ENCODE assay signal across 32 cellular contexts in the genomic region with DNA sequence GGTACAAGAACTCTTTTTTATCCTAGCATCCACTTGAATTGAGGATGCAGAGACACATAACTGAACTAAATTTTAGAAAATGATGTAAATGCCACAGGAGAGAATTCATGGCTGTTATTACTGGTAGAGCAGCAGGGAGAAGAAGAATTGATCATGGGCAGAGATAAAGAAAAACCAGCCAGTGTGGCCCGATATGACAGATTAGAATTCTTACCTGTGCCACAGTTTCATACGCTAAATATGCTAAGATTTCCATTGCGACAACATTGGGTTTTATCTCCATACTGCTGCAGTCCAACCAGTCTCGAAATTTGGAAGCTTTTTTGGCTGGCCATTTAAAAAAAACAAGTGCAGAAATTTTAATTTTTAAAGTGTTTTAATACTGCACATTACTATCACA.
DNase-seq lines count a peak whose midpoint lies in the region; FAIRE-seq and TF ChIP-seq lines count a peak whose summit lies in the region.
"Had no signal": no experiment of that assay in that cellular context is flagged by ENCODE, and none has a peak within 500 bp of the region (broad histone marks: within the 10 kb centered on the region; RNA-seq: fewer than 3 reads in every experiment).

No MANE protein-coding gene starts in this region.

- no peak overlapping the region for H3K23ac ChIP-seq in trophoblast cell (ENCODE audit: low read length)

- no peaks in the 10 kb centered on the region for H3K27me3 ChIP-seq in astrocyte (ENCODE audit: insufficient read depth, low read length)
- no peaks in the 10 kb centered on the region for H3K27me3 ChIP-seq in trophoblast cell (ENCODE audit: insufficient read depth, low read length)
- no peaks in the 10 kb centered on the region for H3K27me3 ChIP-seq in BE2C
- H3K27me3 ChIP-seq: BLaER1; BLaER1 treated with 17β-estradiol and CSF1 and Interleukin-3, amounts not matched to agents 10 nM and 100 nM had no signal

- H3K4me1 ChIP-seq in astrocyte (ENCODE audit: insufficient read depth, low read length) = no peaks in the 10 kb centered on the region
- peaks cover 0 to 2% of the 10 kb centered on the region in 2 experiments for H3K4me1 ChIP-seq in trophoblast cell (ENCODE audit: control insufficient read depth in 1 of 2, insufficient read depth in 2 of 2, low read length in 2 of 2)
- no peaks in the 10 kb centered on the region for H3K4me1 ChIP-seq in BE2C
- H3K4me1 ChIP-seq: A549; BLaER1; BLaER1 treated with 17β-estradiol and CSF1 and Interleukin-3, amounts not matched to agents 10 nM and 100 nM; Caco-2 had no signal

- H4K20me1 ChIP-seq in astrocyte (ENCODE audit: insufficient read depth, low read length) = no peaks in the 10 kb centered on the region
- H4K20me1 ChIP-seq: BLaER1; BLaER1 treated with 17β-estradiol and CSF1 and Interleukin-3, amounts not matched to agents 10 nM and 100 nM had no signal

- H3K9ac ChIP-seq in astrocyte (ENCODE audit: low read length) (no peak overlapping the region), trophoblast cell (ENCODE audit: low read length) (no peak overlapping the region)
- H3K9ac ChIP-seq: BLaER1; BLaER1 treated with 17β-estradiol and CSF1 and Interleukin-3, amounts not matched to agents 10 nM and 100 nM had no signal

- no peak overlapping the region for H2BK5ac ChIP-seq in trophoblast cell (ENCODE audit: low read depth, low read length, poor library complexity)

- DNase-seq in astrocyte (ENCODE audit: low read depth) (no peak), trophoblast cell (peak; percentile 72 to 88), BE2C (no peak), A172 (ENCODE audit: low spot score) (no peak)
- DNase-seq: 8988T; ACHN; AML-193; C1 segment of cervical spinal cord; Caco-2; Calu3; CD4-positive, alpha-beta memory T cell; CD4-positive, alpha-beta T cell; CD4-positive, CD25-positive, alpha-beta regulatory T cell; CD8-positive, alpha-beta memory T cell; CD8-positive, alpha-beta T cell; COR-L47; DMS 273 treated with DMSO at 0.1 percent for 48 hours; DMS153; DMS53; DMS79; DMS79 treated with DMSO at 0.1 percent for 48 hours; DND-41; EL had no signal

- H3K36me3 ChIP-seq in astrocyte (ENCODE audit: insufficient read depth, low read length) (no peaks in the 10 kb centered on the region), trophoblast cell (ENCODE audit: control insufficient read depth in 1 of 2, insufficient read depth in 2 of 2, low read length in 2 of 2) (no peaks in the 10 kb centered on the region), BE2C (no peaks in the 10 kb centered on the region)
- H3K36me3 ChIP-seq: BLaER1 had no signal

- no peak overlapping the region for H3K14ac ChIP-seq in trophoblast cell (ENCODE audit: low read length)

- H2AK5ac ChIP-seq in trophoblast cell (ENCODE audit: low read length) = no peak overlapping the region

- no peak overlapping the region for H3K4ac ChIP-seq in trophoblast cell (ENCODE audit: low read depth, low read length)

- H3K4me3 Mint-ChIP-seq in astrocyte (ENCODE audit: unreplicated experiment) = no peak overlapping the region
- H3K4me3 Mint-ChIP-seq: B cell; CD14-positive monocyte; CD4-positive, alpha-beta memory T cell; CD4-positive, alpha-beta T cell; CD4-positive, CD25-positive, alpha-beta regulatory T cell; CD8-positive, alpha-beta memory T cell; CD8-positive, alpha-beta T cell had no signal

- H3K4me2 ChIP-seq in astrocyte (ENCODE audit: low read length) = no peak overlapping the region
- no peak overlapping the region for H3K4me2 ChIP-seq in trophoblast cell (ENCODE audit: low read length)
- H3K4me2 ChIP-seq: A549; BLaER1; BLaER1 treated with 17β-estradiol and CSF1 and Interleukin-3, amounts not matched to agents 10 nM and 100 nM had no signal

- H3K79me2 ChIP-seq in astrocyte (ENCODE audit: insufficient read depth, low read length) = no peaks in the 10 kb centered on the region
- H3K79me2 ChIP-seq in trophoblast cell (ENCODE audit: control insufficient read depth, insufficient read depth, low read length, poor library complexity) = no peaks in the 10 kb centered on the region

- H3K4me3 ChIP-seq in astrocyte (ENCODE audit: insufficient read depth, low read depth, low read length) = no peak overlapping the region
- no peak overlapping the region for H3K4me3 ChIP-seq in trophoblast cell (ENCODE audit: low read depth, low read length)
- H3K4me3 ChIP-seq in BE2C (ENCODE audit: low read depth, low read length) = no peak overlapping the region
- H3K4me3 ChIP-seq: A549; BLaER1; BLaER1 treated with 17β-estradiol and CSF1 and Interleukin-3, amounts not matched to agents 10 nM and 100 nM had no signal

- peak; percentile 9 for FAIRE-seq in astrocyte (lab: Jason Lieb, UNC)
- FAIRE-seq: A204.1, A549, D721Med had no signal

- no peak overlapping the region for H2BK12ac ChIP-seq in trophoblast cell (ENCODE audit: low read length)

- H3K36me3 Mint-ChIP-seq in astrocyte (ENCODE audit: low read depth, unreplicated experiment) = peaks cover 11% of the 10 kb centered on the region

- H3K27ac Mint-ChIP-seq in astrocyte (ENCODE audit: unreplicated experiment) = no peak overlapping the region
- H3K27ac Mint-ChIP-seq: B cell; CD14-positive monocyte; CD4-positive, alpha-beta memory T cell; CD4-positive, alpha-beta T cell; CD4-positive, CD25-positive, alpha-beta regulatory T cell; CD8-positive, alpha-beta memory T cell; CD8-positive, alpha-beta T cell had no signal

- H2AFZ ChIP-seq in astrocyte (ENCODE audit: low read depth, low read length) = no peak overlapping the region
- no peak overlapping the region for H2AFZ ChIP-seq in trophoblast cell (ENCODE audit: insufficient read depth, low read length, poor library complexity)

- no peak overlapping the region for H2BK120ac ChIP-seq in trophoblast cell (ENCODE audit: insufficient read depth, low read length, poor library complexity)

- WGBS in trophoblast cell (ENCODE audit: extremely low coverage, insufficient coverage, insufficient read length) = no CpG with 5 or more reads among the region's 4 CpGs

- H3K27ac ChIP-seq in astrocyte (ENCODE audit: low read depth, low read length) = no peak overlapping the region
- no peak overlapping the region for H3K27ac ChIP-seq in trophoblast cell (ENCODE audit: low read depth, low read length)
- H3K27ac ChIP-seq: 22Rv1; A549; BLaER1; BLaER1 treated with 17β-estradiol and CSF1 and Interleukin-3, amounts not matched to agents 10 nM and 100 nM; C4-2B had no signal

- peaks cover 2% of the 10 kb centered on the region for H3K4me1 Mint-ChIP-seq in astrocyte (ENCODE audit: low read depth, unreplicated experiment)
- H3K4me1 Mint-ChIP-seq: B cell, CD14-positive monocyte had no signal

- peaks cover 1% of the 10 kb centered on the region for H3K9me3 Mint-ChIP-seq in astrocyte (ENCODE audit: unreplicated experiment)

- no peak overlapping the region for H4K8ac ChIP-seq in trophoblast cell (ENCODE audit: low read depth, low read length)

- H3K27me3 Mint-ChIP-seq in astrocyte (ENCODE audit: low read depth, unreplicated experiment) = no peaks in the 10 kb centered on the region
- H3K27me3 Mint-ChIP-seq: B cell; CD4-positive, alpha-beta memory T cell; CD4-positive, alpha-beta T cell; CD4-positive, CD25-positive, alpha-beta regulatory T cell; CD8-positive, alpha-beta memory T cell had no signal

- H4K91ac ChIP-seq in trophoblast cell (ENCODE audit: low read depth, low read length) = no peak overlapping the region

- no peak overlapping the region for H3K18ac ChIP-seq in trophoblast cell (ENCODE audit: low read length)

- no peaks in the 10 kb centered on the region for H3K9me3 ChIP-seq in astrocyte (ENCODE audit: insufficient read depth, low read depth, low read length)
- H3K9me3 ChIP-seq in trophoblast cell (ENCODE audit: insufficient read depth, low read depth, low read length) = no peaks in the 10 kb centered on the region
- no peaks in the 10 kb centered on the region for H3K9me3 ChIP-seq in BE2C
- H3K9me3 ChIP-seq: A549, Caco-2 had no signal

- no peak overlapping the region for H4K12ac ChIP-seq in trophoblast cell (ENCODE audit: low read depth, low read length)

- TF ChIP-seq CTCF in astrocyte (IDR thresholded peaks at IDR 0.05; ENCODE audit: insufficient read depth, low read depth, low read length) (no peak), BE2C (IDR thresholded peaks at IDR 0.05; ENCODE audit: low read depth, low read length) (no peak)

- H3K79me1 ChIP-seq in trophoblast cell (ENCODE audit: low read length) = no peaks in the 10 kb centered on the region

Comparison
In these comparisons a context has a peak if more than half of its experiments do, and no peak if none do; other contexts are left out.
1. DNase-seq: peak in trophoblast cell (2 of 2); none in astrocyte (single experiment), BE2C (single experiment) and A172 (single experiment).